21 cellular contexts compared by ENCODE assay signal in the genomic region with DNA sequence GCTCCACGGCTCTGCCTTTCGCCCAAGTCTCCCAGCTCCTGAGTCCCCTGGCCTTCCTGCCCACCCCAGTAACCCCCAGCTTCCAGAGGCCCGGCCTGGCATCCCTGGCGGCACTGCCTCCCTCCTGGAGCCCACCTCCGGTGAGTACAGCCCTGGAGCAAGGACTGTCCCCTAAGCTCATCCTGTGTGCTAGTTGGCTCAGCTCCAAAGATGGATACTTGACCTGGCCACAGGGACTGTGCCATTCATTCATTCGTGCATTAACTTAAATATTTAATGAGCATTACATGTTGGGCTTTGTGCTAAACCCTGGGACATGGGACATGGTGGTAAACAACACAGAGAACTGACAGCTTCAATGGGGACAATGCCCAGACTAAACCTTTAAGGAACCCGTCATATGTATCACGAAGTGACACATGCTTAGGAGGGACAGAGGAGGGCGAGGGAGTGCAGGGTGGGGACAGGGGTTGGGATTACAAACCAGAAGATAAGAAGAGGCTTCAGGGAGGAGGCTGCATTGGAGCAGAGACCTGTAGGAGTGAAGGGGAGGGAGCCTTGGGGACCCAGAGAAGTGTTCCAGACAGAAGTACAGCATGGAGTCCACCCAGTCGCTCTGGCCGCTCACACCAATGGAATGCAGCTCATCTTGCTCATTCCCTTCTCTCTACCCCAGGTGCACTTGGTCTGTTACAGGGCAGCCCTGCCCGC. TPM values are rescaled to one million over a fixed set of nuclear protein-coding genes. Genes with fewer than 3 reads are reported as not detected.
DNase-seq lines count a peak whose midpoint lies in the region; ATAC-seq and TF ChIP-seq lines count a peak whose summit lies in the region.
"Had no signal": no experiment of that assay in that cellular context is flagged by ENCODE, and none has a peak within 500 bp of the region (broad histone marks: within the 10 kb centered on the region; RNA-seq: fewer than 3 reads in every experiment).

No MANE protein-coding gene starts in this region.

- no peak for DNase-seq in RWPE1 (ENCODE audit: low spot score)
- peak; percentile 78 for DNase-seq in islet precursor cell
- DNase-seq in left lobe of liver (ENCODE audit: low spot score): no peak
- DNase-seq in stimulated activated CD4-positive, alpha-beta T cell treated with anti-CD3 and anti-CD28 coated beads, Interleukin-15, amount 100 ng/mL, for 24 hours: no peak
- DNase-seq: activated CD8-positive, alpha-beta memory T cell treated with anti-CD3 and anti-CD28 coated beads for 24 hours; amniotic stem cell; DMS79 treated with DMSO at 0.1 percent for 48 hours; Karpas-422; NCI-H1417 treated with DMSO at 0.1 percent for 48 hours; NCI-H345; stimulated activated naive CD4-positive, alpha-beta T cell; transverse colon had no signal

- H3K36me3 ChIP-seq in HEK293 (ENCODE audit: control insufficient read depth in 2 of 2, insufficient read depth in 1 of 2, low read length in 2 of 2): peaks cover 77 to 78% of the 10 kb centered on the region in 2 experiments
- H3K36me3 ChIP-seq: prostate gland, transverse colon had no signal

- peaks cover 8% of the 10 kb centered on the region for H3K36me3 Mint-ChIP-seq in activated T-helper 17 cell treated with anti-CD3 and anti-CD28 coated beads, Interleukin-2, amount 50 U/mL, for 72 hours (ENCODE audit: low read depth)
- H3K36me3 Mint-ChIP-seq: natural killer cell treated with Interleukin-12 subunit alpha and Interleukin-12 subunit beta and Interleukin-15 and Interleukin-18, amount 100 ng/mL, for 72 hours had no signal

- peak overlapping the region; percentile 7; the same call in 1 of the 2 replicates for H3K27ac ChIP-seq in HEK293 (ENCODE audit: extremely low read depth, low read depth, low read length)
- peak overlapping the region; percentile 40 for H3K27ac ChIP-seq in RWPE1
- H3K27ac ChIP-seq: gastroesophageal sphincter, prostate gland, transverse colon had no signal

- no peak overlapping the region for H3K4me3 Mint-ChIP-seq in activated T-helper 17 cell treated with anti-CD3 and anti-CD28 coated beads, Interleukin-2, amount 50 U/mL, for 72 hours
- H3K4me3 Mint-ChIP-seq: CD14-positive monocyte; natural killer cell treated with Interleukin-12 subunit alpha and Interleukin-12 subunit beta and Interleukin-15 and Interleukin-18, amount 100 ng/mL, for 72 hours had no signal

- H3K9me3 ChIP-seq in HEK293 (ENCODE audit: control insufficient read depth, insufficient read depth, low read depth, low read length): no peaks in the 10 kb centered on the region
- H3K9me3 ChIP-seq: gastroesophageal sphincter, prostate gland, transverse colon had no signal

- CTCF ChIA-PET in HEK293 (lab: Yijun Ruan, JAX) (interaction anchor here (0.7 to 1.9 kb wide), 3 partner anchors 24 to 50 kb away, joined by 3 to 9 read pairs (median 3); partner anchors contain the start of gene THAP8), RWPE1 (lab: Yijun Ruan, JAX) (no interaction called here)

- TF ChIP-seq CTCF in HEK293 (tag by site-specific recombination; IDR thresholded peaks at IDR 0.05) (no peak), RWPE1 (conservative IDR thresholded peaks at IDR 0.05; ENCODE audit: low read depth) (no peak)

- POLR2A ChIA-PET in HEK293 (lab: Yijun Ruan, JAX) (interaction anchor here (1.0 to 3.5 kb wide), 4 partner anchors 9 to 89 kb away, joined by 3 to 33 read pairs (median 6); partner anchors contain the start of genes ALKBH6, POLR2I, TBCB and THAP8), RWPE1 (lab: Yijun Ruan, JAX; ENCODE audit: low non-redundant PET) (no interaction called here)

- H3K27ac Mint-ChIP-seq in activated T-helper 17 cell treated with anti-CD3 and anti-CD28 coated beads, Interleukin-2, amount 50 U/mL, for 72 hours: no peak overlapping the region
- H3K27ac Mint-ChIP-seq: activated T-helper 2 cell treated with anti-CD3 and anti-CD28 coated beads, Interferon-gamma antibody, Interleukin-2, Interleukin-4, amounts not matched to agents 10 μg/mL and 5 μg/mL and 100 μg/mL, durations not matched to agents 14 hours and 24 hours and 36 hours; natural killer cell treated with Interleukin-12 subunit alpha and Interleukin-12 subunit beta and Interleukin-15 and Interleukin-18, amount 100 ng/mL, for 72 hours had no signal

- H3K4me1 ChIP-seq in HEK293 (ENCODE audit: control insufficient read depth, insufficient read depth, low read length): no peaks in the 10 kb centered on the region
- H3K4me1 ChIP-seq: gastroesophageal sphincter, prostate gland, transverse colon had no signal

- H3K27me3 Mint-ChIP-seq in activated T-helper 17 cell treated with anti-CD3 and anti-CD28 coated beads, Interleukin-2, amount 50 U/mL, for 72 hours: no peaks in the 10 kb centered on the region
- H3K27me3 Mint-ChIP-seq: natural killer cell treated with Interleukin-12 subunit alpha and Interleukin-12 subunit beta and Interleukin-15 and Interleukin-18, amount 100 ng/mL, for 72 hours had no signal

- no peaks in the 10 kb centered on the region for H3K4me1 Mint-ChIP-seq in activated T-helper 17 cell treated with anti-CD3 and anti-CD28 coated beads, Interleukin-2, amount 50 U/mL, for 72 hours
- H3K4me1 Mint-ChIP-seq: CD14-positive monocyte had no signal

- no peak overlapping the region for H3K4me3 ChIP-seq in HEK293 (ENCODE audit: low read depth, low read length)
- H3K4me3 ChIP-seq: gastroesophageal sphincter, prostate gland, transverse colon had no signal

- no peak for ATAC-seq in left lobe of liver
- no peak for ATAC-seq in activated T-helper 17 cell treated with anti-CD3 and anti-CD28 coated beads, Interleukin-2, amount 50 U/mL, for 72 hours (replicated peaks)
- ATAC-seq: gastroesophageal sphincter; natural killer cell treated with Interleukin-12 subunit alpha and Interleukin-12 subunit beta and Interleukin-15 and Interleukin-18, amount 100 ng/mL, for 72 hours had no signal

- no peaks in the 10 kb centered on the region for H3K9me3 Mint-ChIP-seq in activated T-helper 17 cell treated with anti-CD3 and anti-CD28 coated beads, Interleukin-2, amount 50 U/mL, for 72 hours
- H3K9me3 Mint-ChIP-seq: activated T-helper 2 cell treated with anti-CD3 and anti-CD28 coated beads, Interferon-gamma antibody, Interleukin-2, Interleukin-4, amounts not matched to agents 10 μg/mL and 5 μg/mL and 100 μg/mL, durations not matched to agents 14 hours and 24 hours and 36 hours; CD14-positive monocyte; natural killer cell treated with Interleukin-12 subunit alpha and Interleukin-12 subunit beta and Interleukin-15 and Interleukin-18, amount 100 ng/mL, for 72 hours had no signal

TF ChIP-seq in HEK293, 187 proteins besides CTCF, POLR2A, EP300 and RAD21:
- TF ChIP-seq ZNF24 (tag by site-specific recombination; IDR thresholded peaks at IDR 0.05) (0 out of 2 replicates have a peak, but pooled peaks have one; percentile 25), BCL11A (tag by site-specific recombination; IDR thresholded peaks at IDR 0.05; ENCODE audit: low read depth) (no peak), KLF1 (tag by site-specific recombination; IDR thresholded peaks at IDR 0.05) (peak; percentile 76), SCRT2 (tag by site-specific recombination; IDR thresholded peaks at IDR 0.05) (peak; percentile 52; the same call in 1 of the 2 replicates), ZNF350 (tag by site-specific recombination; IDR thresholded peaks at IDR 0.05) (no peak), ZNF600 (tag by site-specific recombination; IDR thresholded peaks at IDR 0.05) (peak; percentile 62), EGR2 (tag by site-specific recombination; IDR thresholded peaks at IDR 0.05; ENCODE audit: low read depth) (peak; percentile 32; the same call in 1 of the 2 replicates), WT1 (tag by site-specific recombination; IDR thresholded peaks at IDR 0.05) (peak; percentile 66), ZNF26 (tag by site-specific recombination; IDR thresholded peaks at IDR 0.05) (no peak), ZNF660 (tag by site-specific recombination; IDR thresholded peaks at IDR 0.05) (no peak)
- TF ChIP-seq, protein P1, sequence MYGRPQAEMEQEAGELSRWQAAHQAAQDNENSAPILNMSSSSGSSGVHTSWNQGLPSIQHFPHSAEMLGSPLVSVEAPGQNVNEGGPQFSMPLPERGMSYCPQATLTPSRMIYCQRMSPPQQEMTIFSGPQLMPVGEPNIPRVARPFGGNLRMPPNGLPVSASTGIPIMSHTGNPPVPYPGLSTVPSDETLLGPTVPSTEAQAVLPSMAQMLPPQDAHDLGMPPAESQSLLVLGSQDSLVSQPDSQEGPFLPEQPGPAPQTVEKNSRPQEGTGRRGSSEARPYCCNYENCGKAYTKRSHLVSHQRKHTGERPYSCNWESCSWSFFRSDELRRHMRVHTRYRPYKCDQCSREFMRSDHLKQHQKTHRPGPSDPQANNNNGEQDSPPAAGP (tag by site-specific recombination; IDR thresholded peaks at IDR 0.05): peak; percentile 70; the same call in 1 of the 2 replicates

RNA-seq across cellular contexts. Expression of gene OVOL3, which starts 6.9 kb away (rescaled TPM):
- total RNA-seq in left lobe of liver: not detected
- total RNA-seq in activated T-helper 17 cell treated with anti-CD3 and anti-CD28 coated beads, Interleukin-2, amount 50 U/mL, for 72 hours: not detected
- total RNA-seq: activated T-helper 2 cell treated with anti-CD3 and anti-CD28 coated beads, Interferon-gamma antibody, Interleukin-2, Interleukin-4, amounts not matched to agents 10 μg/mL and 5 μg/mL and 100 μg/mL, durations not matched to agents 14 hours and 24 hours and 36 hours; cerebellum; gastroesophageal sphincter; natural killer cell treated with Interleukin-12 subunit alpha and Interleukin-12 subunit beta and Interleukin-15 and Interleukin-18, amount 100 ng/mL, for 72 hours; prostate gland; SK-MEL-5; transverse colon had no signal

RNA-seq across cellular contexts. Expression of gene POLR2I, which starts 10.7 kb away (rescaled TPM):
- 43.9 TPM for total RNA-seq in left lobe of liver
- 10 to 100 TPM; 32.4 to 58.0 TPM for total RNA-seq in activated T-helper 17 cell treated with anti-CD3 and anti-CD28 coated beads, Interleukin-2, amount 50 U/mL, for 72 hours

RNA-seq across cellular contexts. Expression of gene TBCB, which starts 11.3 kb away (rescaled TPM):
- total RNA-seq in left lobe of liver: 33.5 TPM
- 100 to 1,000 TPM; 105 to 162 TPM for total RNA-seq in activated T-helper 17 cell treated with anti-CD3 and anti-CD28 coated beads, Interleukin-2, amount 50 U/mL, for 72 hours

RNA-seq across cellular contexts. Expression of gene CAPNS1, which starts 35.9 kb away (rescaled TPM):
- total RNA-seq in left lobe of liver: 168 TPM
- total RNA-seq in activated T-helper 17 cell treated with anti-CD3 and anti-CD28 coated beads, Interleukin-2, amount 50 U/mL, for 72 hours: 100 to 1,000 TPM; 259 to 374 TPM

RNA-seq across cellular contexts. Expression of gene COX7A1, which starts 48.2 kb away (rescaled TPM):
- total RNA-seq in left lobe of liver: 3.9 TPM
- not detected for total RNA-seq in activated T-helper 17 cell treated with anti-CD3 and anti-CD28 coated beads, Interleukin-2, amount 50 U/mL, for 72 hours
- total RNA-seq: activated T-helper 2 cell treated with anti-CD3 and anti-CD28 coated beads, Interferon-gamma antibody, Interleukin-2, Interleukin-4, amounts not matched to agents 10 μg/mL and 5 μg/mL and 100 μg/mL, durations not matched to agents 14 hours and 24 hours and 36 hours; natural killer cell treated with Interleukin-12 subunit alpha and Interleukin-12 subunit beta and Interleukin-15 and Interleukin-18, amount 100 ng/mL, for 72 hours; SK-MEL-5 had no signal
